22 cellular contexts compared by ENCODE assay signal in genomic region chr6:136745300-136745699, GRCh38. TPM values are rescaled to one million over a fixed set of nuclear protein-coding genes. Genes with fewer than 3 reads are reported as not detected.
DNase-seq lines count a peak whose midpoint lies in the region; ATAC-seq lines count a peak whose summit lies in the region.
"Had no signal": no experiment of that assay in that cellular context is flagged by ENCODE, and none has a peak within 500 bp of the region (broad histone marks: within the 10 kb centered on the region; RNA-seq: fewer than 3 reads in every experiment).

No MANE protein-coding gene starts in this region.

- no peaks in the 10 kb centered on the region for H3K9me3 ChIP-seq in T-helper 17 cell (ENCODE audit: control insufficient read depth, low read length, poor library complexity, severe bottlenecking)
- H3K9me3 ChIP-seq: esophagus muscularis mucosa, sigmoid colon had no signal

- no peak overlapping the region for H3K4me3 Mint-ChIP-seq in T-helper 17 cell
- H3K4me3 Mint-ChIP-seq: dendritic cell treated with granulocyte-macrophage colony-stimulating factor and Interleukin-4, amounts not matched to agents 40 ng/mL and 50 ng/mL, for 4 days; neural crest cell; T-helper 2 cell treated with Interferon-gamma antibody and Interleukin-4, amounts not matched to agents 5 μg/mL and 100 μg/mL, for 36 hours; type B pancreatic cell had no signal

- ATAC-seq in T-helper 17 cell, result no peak
- ATAC-seq in left ventricle myocardium superior, result peak; percentile 71
- no peak for ATAC-seq in HG03457 (IDR thresholded peaks at IDR 0.05; ENCODE audit: unreplicated experiment)
- ATAC-seq in HG03135 (IDR thresholded peaks at IDR 0.05; ENCODE audit: unreplicated experiment), result no peak
- ATAC-seq: activated naive CD4-positive, alpha-beta T cell treated with anti-CD3 and anti-CD28 coated beads, Interleukin-2, amount 50 U/mL, for 72 hours had no signal

- H3K36me3 Mint-ChIP-seq in T-helper 17 cell (ENCODE audit: low read depth), result no peaks in the 10 kb centered on the region
- H3K36me3 Mint-ChIP-seq: activated naive CD4-positive, alpha-beta T cell treated with anti-CD3 and anti-CD28 coated beads, Interleukin-2, amount 50 U/mL, for 72 hours; type B pancreatic cell had no signal

- peak overlapping the region; percentile 85 for H3K27ac Mint-ChIP-seq in T-helper 17 cell
- H3K27ac Mint-ChIP-seq: activated naive CD4-positive, alpha-beta T cell treated with anti-CD3 and anti-CD28 coated beads, Interleukin-2, amount 50 U/mL, for 72 hours; dendritic cell treated with granulocyte-macrophage colony-stimulating factor and Interleukin-4, amounts not matched to agents 40 ng/mL and 50 ng/mL, for 4 days; T-helper 2 cell treated with Interferon-gamma antibody and Interleukin-4, amounts not matched to agents 5 μg/mL and 100 μg/mL, for 36 hours; type B pancreatic cell had no signal

- intact Hi-C loops in left ventricle myocardium superior (cut with micrococcal nuclease), result no loop called here

- no peaks in the 10 kb centered on the region for H3K27me3 Mint-ChIP-seq in T-helper 17 cell
- H3K27me3 Mint-ChIP-seq: dendritic cell treated with granulocyte-macrophage colony-stimulating factor and Interleukin-4, amounts not matched to agents 40 ng/mL and 50 ng/mL, for 4 days; type B pancreatic cell had no signal

- DNase-seq in T-helper 17 cell (no peak), astrocyte of the hippocampus (ENCODE audit: low read depth, low spot score) (peak; percentile 43), left ventricle myocardium superior (no peak), pons (ENCODE audit: low spot score) (peak; percentile 35)
- DNase-seq in activated naive CD4-positive, alpha-beta T cell treated with Interleukin-2 at 50 U/mL for 16 hours, result no peak
- no peak for DNase-seq in stimulated activated naive CD4-positive, alpha-beta T cell (lab: John Stamatoyannopoulos, UW)
- DNase-seq: DMS153; foreskin fibroblast; kidney glomerular epithelial cell; NCI-H2029 treated with DMSO at 0.1 percent for 48 hours; NCI-H2227 treated with DMSO at 0.1 percent for 48 hours; NCI-H526 treated with DMSO at 0.1 percent for 48 hours; sigmoid colon; stimulated activated CD4-positive, alpha-beta T cell treated with anti-CD3 and anti-CD28 coated beads, Interleukin-4, amount 100 ng/mL, for 1 hour had no signal

- H3K4me1 Mint-ChIP-seq in T-helper 17 cell, result peaks cover 47% of the 10 kb centered on the region

RNA-seq across cellular contexts. Expression of gene MAP3K5, which starts 47.0 kb away (rescaled TPM):
- 10 to 100 TPM; 35.6 to 40.3 TPM for total RNA-seq in T-helper 17 cell
- total RNA-seq in left ventricle myocardium superior, result 38.5 TPM

Comparison
In these comparisons a context has a peak if more than half of its experiments do, and no peak if none do; other contexts are left out.
1. DNase-seq: peak in astrocyte of the hippocampus (single experiment) and pons (single experiment); none in T-helper 17 cell (0 of 3), left ventricle myocardium superior (single experiment), activated naive CD4-positive, alpha-beta T cell treated with Interleukin-2 at 50 U/mL for 16 hours (single experiment) and stimulated activated naive CD4-positive, alpha-beta T cell (0 of 6).